In the genomic region with DNA sequence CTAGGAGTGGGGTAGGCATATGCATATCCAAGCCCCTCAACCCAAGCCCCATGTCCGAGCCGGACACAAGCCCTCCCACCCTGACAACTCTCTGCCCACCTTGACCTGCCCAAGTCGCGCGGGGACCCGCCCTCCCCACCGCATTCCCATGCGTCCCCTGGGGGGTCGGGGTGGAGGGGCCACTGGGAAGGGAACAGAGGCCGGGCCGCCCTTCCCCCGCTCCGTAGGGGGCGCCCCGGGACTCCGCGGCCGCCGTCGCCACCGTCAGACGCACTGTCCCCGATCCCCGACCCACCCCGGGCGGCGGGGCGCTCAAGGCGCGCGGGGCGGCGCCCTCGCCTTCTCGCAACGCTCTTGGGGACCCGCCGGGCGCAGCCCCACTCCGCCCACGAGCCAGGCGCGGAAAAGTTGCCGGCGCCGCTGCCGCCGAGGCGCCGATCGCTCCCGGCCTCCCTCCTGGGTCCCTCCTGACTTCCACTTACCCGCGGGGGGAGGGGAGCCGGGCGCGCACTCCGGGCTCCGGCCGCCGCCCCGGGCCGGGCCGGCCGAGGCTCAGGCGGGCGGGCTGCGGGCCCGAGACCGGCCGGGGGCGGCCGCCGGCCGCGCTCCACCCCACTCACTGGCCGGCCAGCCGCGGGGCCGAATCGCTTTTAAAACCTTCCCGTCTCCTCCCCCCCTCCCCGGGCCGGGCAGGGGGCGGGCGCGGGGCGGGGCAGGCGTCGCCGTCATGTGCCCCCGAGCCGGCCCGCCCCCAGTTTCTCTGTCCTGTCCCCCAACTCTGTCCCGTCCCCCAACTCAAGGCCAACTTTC, we compare ENCODE assay signal across 1 cellular context.
A peak's percentile ranks its signal among the peaks of the same experiment; 100 is the strongest.
TF ChIP-seq lines count a peak whose summit lies in the region.

No MANE protein-coding gene starts in this region.

TF ChIP-seq in WTC11, 78 proteins besides CTCF, POLR2A, EP300 and RAD21 (continued from another document):
- TF ChIP-seq, protein P1, sequence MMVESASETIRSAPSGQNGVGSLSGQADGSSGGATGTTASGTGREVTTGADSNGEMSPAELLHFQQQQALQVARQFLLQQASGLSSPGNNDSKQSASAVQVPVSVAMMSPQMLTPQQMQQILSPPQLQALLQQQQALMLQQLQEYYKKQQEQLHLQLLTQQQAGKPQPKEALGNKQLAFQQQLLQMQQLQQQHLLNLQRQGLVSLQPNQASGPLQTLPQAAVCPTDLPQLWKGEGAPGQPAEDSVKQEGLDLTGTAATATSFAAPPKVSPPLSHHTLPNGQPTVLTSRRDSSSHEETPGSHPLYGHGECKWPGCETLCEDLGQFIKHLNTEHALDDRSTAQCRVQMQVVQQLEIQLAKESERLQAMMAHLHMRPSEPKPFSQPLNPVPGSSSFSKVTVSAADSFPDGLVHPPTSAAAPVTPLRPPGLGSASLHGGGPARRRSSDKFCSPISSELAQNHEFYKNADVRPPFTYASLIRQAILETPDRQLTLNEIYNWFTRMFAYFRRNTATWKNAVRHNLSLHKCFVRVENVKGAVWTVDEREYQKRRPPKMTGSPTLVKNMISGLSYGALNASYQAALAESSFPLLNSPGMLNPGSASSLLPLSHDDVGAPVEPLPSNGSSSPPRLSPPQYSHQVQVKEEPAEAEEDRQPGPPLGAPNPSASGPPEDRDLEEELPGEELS (CRISPR knock-in tag; IDR thresholded peaks at IDR 0.05) = no peak
- TF ChIP-seq, protein P2, sequence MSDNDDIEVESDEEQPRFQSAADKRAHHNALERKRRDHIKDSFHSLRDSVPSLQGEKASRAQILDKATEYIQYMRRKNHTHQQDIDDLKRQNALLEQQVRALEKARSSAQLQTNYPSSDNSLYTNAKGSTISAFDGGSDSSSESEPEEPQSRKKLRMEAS (CRISPR knock-in tag; IDR thresholded peaks at IDR 0.05) = 0 out of 2 replicates have a peak, but pooled peaks have one; percentile 11
- TF ChIP-seq RORB (CRISPR knock-in tag; IDR thresholded peaks at IDR 0.05) (peak; percentile 74), JAZF1 (CRISPR knock-in tag; IDR thresholded peaks at IDR 0.05) (no peak), PREB (CRISPR knock-in tag; IDR thresholded peaks at IDR 0.05; ENCODE audit: borderline replicate concordance) (no peak), ZNF423 (CRISPR knock-in tag; IDR thresholded peaks at IDR 0.05) (peak; percentile 78)
